Comparison of ENCODE assay signal across 24 cellular contexts in genomic region chr2:216915548-216916128, GRCh38. TPM values are rescaled to one million over a fixed set of nuclear protein-coding genes. Genes with fewer than 3 reads are reported as not detected.
DNase-seq lines count a peak whose midpoint lies in the region; ATAC-seq and TF ChIP-seq lines count a peak whose summit lies in the region.
"Had no signal": no experiment of that assay in that cellular context is flagged by ENCODE, and none has a peak within 500 bp of the region (broad histone marks: within the 10 kb centered on the region; RNA-seq: fewer than 3 reads in every experiment).

No MANE protein-coding gene starts in this region.

- H3K4me3 ChIP-seq in fibroblast of the aortic adventitia (ENCODE audit: low read depth, low read length) (no peak overlapping the region), left lung (no peak overlapping the region), suprapubic skin (no peak overlapping the region), body of pancreas (no peak overlapping the region)
- H3K4me3 ChIP-seq: BLaER1 treated with 17β-estradiol and CSF1 and Interleukin-3, amounts not matched to agents 10 nM and 100 nM; K562; MG63 had no signal

- no peak for TF ChIP-seq EP300 in suprapubic skin (IDR thresholded peaks at IDR 0.05)

- DNase-seq in GM03348 (ENCODE audit: low spot score) (peak; percentile 44), fibroblast of the aortic adventitia (ENCODE audit: low read depth) (peak; percentile 4), left lung (no peak), suprapubic skin (ENCODE audit: low spot score in 2 of 2) (peak in 1 of 2 donors; percentile 67), body of pancreas (no peak)
- DNase-seq in activated CD4-positive, CD25-positive, alpha-beta regulatory T cell treated with anti-CD3 and anti-CD28 coated beads, Interleukin-2, amount 50 U/mL, for 72 hours, result no peak
- DNase-seq: Calu3; CD4-positive, alpha-beta memory T cell; DMS53; GDM1; MG63; NCI-H1417; NCI-H1694 treated with DMSO at 0.1 percent for 48 hours; NCI-H2081 treated with DMSO at 0.1 percent for 48 hours; NCI-H2171 treated with DMSO at 0.1 percent for 48 hours; NCI-H524 treated with DMSO at 0.1 percent for 48 hours; OCI-M1 had no signal

- no peak for TF ChIP-seq POLR2A in suprapubic skin (IDR thresholded peaks at IDR 0.05)
- TF ChIP-seq POLR2A in body of pancreas (IDR thresholded peaks at IDR 0.05), result no peak

- TF ChIP-seq CTCF in fibroblast of the aortic adventitia (IDR thresholded peaks at IDR 0.05; ENCODE audit: insufficient read depth, low read length), result no peak
- no peak for TF ChIP-seq CTCF in left lung (IDR thresholded peaks at IDR 0.05)
- TF ChIP-seq CTCF in suprapubic skin (IDR thresholded peaks at IDR 0.05), result no peak
- no peak for TF ChIP-seq CTCF in body of pancreas (IDR thresholded peaks at IDR 0.05)

- ATAC-seq in left lung, result peak; percentile 16
- ATAC-seq in body of pancreas, result no peak
- ATAC-seq in HG03175 (IDR thresholded peaks at IDR 0.05; ENCODE audit: unreplicated experiment), result no peak
- ATAC-seq: HepG2, K562 had no signal

- H3K27ac ChIP-seq in left lung (no peak overlapping the region), suprapubic skin (peak overlapping the region; percentile 36), body of pancreas (no peak overlapping the region)
- H3K27ac ChIP-seq: BLaER1 treated with 17β-estradiol and CSF1 and Interleukin-3, amounts not matched to agents 10 nM and 100 nM had no signal

- H3K36me3 ChIP-seq in left lung (no peaks in the 10 kb centered on the region), suprapubic skin (no peaks in the 10 kb centered on the region), body of pancreas (replicated peaks in 1 of 2; ENCODE audit: insufficient read depth in 1 of 2, low read depth in 2 of 2) (no peaks in the 10 kb centered on the region)
- H3K36me3 ChIP-seq: BLaER1 treated with 17β-estradiol and CSF1 and Interleukin-3, amounts not matched to agents 10 nM and 100 nM; MG63 had no signal

- H3K4me1 ChIP-seq in left lung (no peaks in the 10 kb centered on the region), suprapubic skin (no peaks in the 10 kb centered on the region), body of pancreas (no peaks in the 10 kb centered on the region)

- intact Hi-C loops in left lung (cut with DNase I) (no loop called here), body of pancreas (cut with DNase I) (no loop called here)

- H3K9me3 ChIP-seq in left lung (no peaks in the 10 kb centered on the region), suprapubic skin (no peaks in the 10 kb centered on the region), body of pancreas (no peaks in the 10 kb centered on the region)
- H3K9me3 ChIP-seq: BLaER1 treated with 17β-estradiol and CSF1 and Interleukin-3, amounts not matched to agents 10 nM and 100 nM; MG63 had no signal

- H3K27me3 ChIP-seq in left lung, result no peaks in the 10 kb centered on the region
- H3K27me3 ChIP-seq in suprapubic skin, result no peaks in the 10 kb centered on the region
- no peaks in the 10 kb centered on the region for H3K27me3 ChIP-seq in body of pancreas
- H3K27me3 ChIP-seq: BLaER1 treated with 17β-estradiol and CSF1 and Interleukin-3, amounts not matched to agents 10 nM and 100 nM; MG63 had no signal

- WGBS in suprapubic skin, result 75% methylated on average over 11 of the region's 11 CpGs
- 81 to 82% methylated on average over 11 of the region's 11 CpGs for WGBS in body of pancreas, 2 donors

RNA-seq across cellular contexts. Expression of gene TNP1, which starts 55.8 kb away (rescaled TPM):
- total RNA-seq in fibroblast of the aortic adventitia (ENCODE audit: low replicate concordance), result not detected in 2 replicates
- not detected for total RNA-seq in left lung
- not detected for total RNA-seq in suprapubic skin
- total RNA-seq in body of pancreas, result not detected
- total RNA-seq: A673; Calu3; CD4-positive, alpha-beta memory T cell; HepG2; HT-29; K562; LHCN-M2 had no signal

Comparison
In these comparisons a context has a peak if more than half of its experiments do, and no peak if none do; other contexts are left out.
1. DNase-seq: peak in GM03348 (single experiment) and fibroblast of the aortic adventitia (single experiment); none in left lung (0 of 2), body of pancreas (0 of 4) and activated CD4-positive, CD25-positive, alpha-beta regulatory T cell treated with anti-CD3 and anti-CD28 coated beads, Interleukin-2, amount 50 U/mL, for 72 hours (single experiment).